ENCODE assay signal across 18 cellular contexts in genomic region chr4:26877946-26878345, GRCh38. TPM values are rescaled to one million over a fixed set of nuclear protein-coding genes. Genes with fewer than 3 reads are reported as not detected.
DNase-seq lines count a peak whose midpoint lies in the region; ATAC-seq and TF ChIP-seq lines count a peak whose summit lies in the region.
"Had no signal": no experiment of that assay in that cellular context is flagged by ENCODE, and none has a peak within 500 bp of the region (broad histone marks: within the 10 kb centered on the region; RNA-seq: fewer than 3 reads in every experiment).

No MANE protein-coding gene starts in this region.

- TF ChIP-seq CTCF in esophagus muscularis mucosa (IDR thresholded peaks at IDR 0.05) = no peak

- H3K27ac Mint-ChIP-seq in stimulated activated naive CD8-positive, alpha-beta T cell treated with anti-CD3 and anti-CD28 coated beads, Interleukin-15, Interleukin-2, amounts not matched to agents 100 ng/mL and 50 ng/mL, for 24 hours = peak overlapping the region; percentile 95
- peak overlapping the region; percentile 97 for H3K27ac Mint-ChIP-seq in activated T-helper 17 cell treated with anti-CD3 and anti-CD28 coated beads, Interleukin-2, amount 50 U/mL, for 72 hours
- peak overlapping the region; percentile 83 to 96 (median 92) for H3K27ac Mint-ChIP-seq in naive thymus-derived CD8-positive, alpha-beta T cell
- H3K27ac Mint-ChIP-seq in T-helper 2 cell treated with Interferon-gamma antibody and Interleukin-4, amounts not matched to agents 5 μg/mL and 100 μg/mL, for 36 hours = no peak overlapping the region

- no peak for TF ChIP-seq EP300 in esophagus muscularis mucosa (IDR thresholded peaks at IDR 0.05)

- DNase-seq in stimulated activated naive CD8-positive, alpha-beta T cell treated with anti-CD3 and anti-CD28 coated beads, Interleukin-15, Interleukin-2, amounts not matched to agents 100 U/mL and 50 U/mL, for 24 hours = no peak
- peak in 3 of 10 donors; percentile 24 to 35 (median 29) for DNase-seq in naive thymus-derived CD8-positive, alpha-beta T cell
- no peak for DNase-seq in HCEC 1CT
- no peak for DNase-seq in esophagus muscularis mucosa (ENCODE audit: extremely low spot score)
- no peak for DNase-seq in T-helper 2 cell treated with Interferon-gamma antibody and Interleukin-4, amounts not matched to agents 5 μg/mL and 100 μg/mL, for 36 hours (ENCODE audit: low spot score)
- DNase-seq: activated CD4-positive, alpha-beta T cell treated with anti-CD3 and anti-CD28 coated beads, Interleukin-2, amount 50 U/mL, for 48 hours; aorta; foreskin melanocyte; H7; hippocampal formation; lower lobe of right lung; MM.1S; NCI-H1436; stimulated activated CD4-positive, alpha-beta T cell treated with anti-CD3 and anti-CD28 coated beads, Interleukin-15, amount 100 ng/mL, for 24 hours; thyroid gland had no signal

- TF ChIP-seq POLR2A in esophagus muscularis mucosa (IDR thresholded peaks at IDR 0.05; ENCODE audit: low read depth) = no peak

- no peaks in the 10 kb centered on the region for H3K9me3 Mint-ChIP-seq in stimulated activated naive CD8-positive, alpha-beta T cell treated with anti-CD3 and anti-CD28 coated beads, Interleukin-15, Interleukin-2, amounts not matched to agents 100 ng/mL and 50 ng/mL, for 24 hours
- H3K9me3 Mint-ChIP-seq in activated T-helper 17 cell treated with anti-CD3 and anti-CD28 coated beads, Interleukin-2, amount 50 U/mL, for 72 hours = peaks cover 5% of the 10 kb centered on the region
- H3K9me3 Mint-ChIP-seq in naive thymus-derived CD8-positive, alpha-beta T cell = peaks cover 0 to 4% (median 2%) of the 10 kb centered on the region in 9 donors
- H3K9me3 Mint-ChIP-seq in T-helper 2 cell treated with Interferon-gamma antibody and Interleukin-4, amounts not matched to agents 5 μg/mL and 100 μg/mL, for 36 hours = peaks cover 7% of the 10 kb centered on the region

- POLR2A ChIA-PET in naive thymus-derived CD8-positive, alpha-beta T cell (lab: Charles Lee) = interaction anchor here (0.7 to 4.2 kb wide), 2 partner anchors 17 to 20 kb away, joined by 3 to 20 read pairs; partner anchors contain the start of gene STIM2

- intact Hi-C loops in esophagus muscularis mucosa (cut with DNase I) = no loop called here

- H3K27me3 ChIP-seq in esophagus muscularis mucosa = no peaks in the 10 kb centered on the region
- H3K27me3 ChIP-seq: thyroid gland had no signal

- ATAC-seq in stimulated activated naive CD8-positive, alpha-beta T cell treated with anti-CD3 and anti-CD28 coated beads, Interleukin-15, Interleukin-2, amounts not matched to agents 100 U/mL and 50 U/mL, for 24 hours = no peak
- ATAC-seq in activated T-helper 17 cell treated with anti-CD3 and anti-CD28 coated beads, Interleukin-2, amount 50 U/mL, for 72 hours (replicated peaks) = no peak
- peak; percentile 44 to 46 for ATAC-seq in naive thymus-derived CD8-positive, alpha-beta T cell

- peaks cover 92% of the 10 kb centered on the region for H3K4me1 Mint-ChIP-seq in stimulated activated naive CD8-positive, alpha-beta T cell treated with anti-CD3 and anti-CD28 coated beads, Interleukin-15, Interleukin-2, amounts not matched to agents 100 ng/mL and 50 ng/mL, for 24 hours (ENCODE audit: low read depth)
- H3K4me1 Mint-ChIP-seq in activated T-helper 17 cell treated with anti-CD3 and anti-CD28 coated beads, Interleukin-2, amount 50 U/mL, for 72 hours = peaks cover 48% of the 10 kb centered on the region
- H3K4me1 Mint-ChIP-seq in naive thymus-derived CD8-positive, alpha-beta T cell = peaks cover 27 to 94% (median 77%) of the 10 kb centered on the region in 4 donors
- peaks cover 48% of the 10 kb centered on the region for H3K4me1 Mint-ChIP-seq in T-helper 2 cell treated with Interferon-gamma antibody and Interleukin-4, amounts not matched to agents 5 μg/mL and 100 μg/mL, for 36 hours (ENCODE audit: low read depth)

- H3K27me3 Mint-ChIP-seq in stimulated activated naive CD8-positive, alpha-beta T cell treated with anti-CD3 and anti-CD28 coated beads, Interleukin-15, Interleukin-2, amounts not matched to agents 100 ng/mL and 50 ng/mL, for 24 hours = no peaks in the 10 kb centered on the region
- H3K27me3 Mint-ChIP-seq in activated T-helper 17 cell treated with anti-CD3 and anti-CD28 coated beads, Interleukin-2, amount 50 U/mL, for 72 hours = no peaks in the 10 kb centered on the region
- H3K27me3 Mint-ChIP-seq in naive thymus-derived CD8-positive, alpha-beta T cell = no peaks in the 10 kb centered on the region
- H3K27me3 Mint-ChIP-seq in T-helper 2 cell treated with Interferon-gamma antibody and Interleukin-4, amounts not matched to agents 5 μg/mL and 100 μg/mL, for 36 hours (ENCODE audit: low read depth) = no peaks in the 10 kb centered on the region

- peak overlapping the region; percentile 50 for H3K4me3 Mint-ChIP-seq in stimulated activated naive CD8-positive, alpha-beta T cell treated with anti-CD3 and anti-CD28 coated beads, Interleukin-15, Interleukin-2, amounts not matched to agents 100 ng/mL and 50 ng/mL, for 24 hours
- peak overlapping the region; percentile 88 for H3K4me3 Mint-ChIP-seq in activated T-helper 17 cell treated with anti-CD3 and anti-CD28 coated beads, Interleukin-2, amount 50 U/mL, for 72 hours
- peak overlapping the region in 8 of 10 donors; percentile 37 to 69 (median 64) for H3K4me3 Mint-ChIP-seq in naive thymus-derived CD8-positive, alpha-beta T cell
- H3K4me3 Mint-ChIP-seq in T-helper 2 cell treated with Interferon-gamma antibody and Interleukin-4, amounts not matched to agents 5 μg/mL and 100 μg/mL, for 36 hours = no peak overlapping the region

- no peaks in the 10 kb centered on the region for H3K9me3 ChIP-seq in esophagus muscularis mucosa
- H3K9me3 ChIP-seq: lower lobe of right lung, thyroid gland had no signal

- no peaks in the 10 kb centered on the region for H3K36me3 ChIP-seq in esophagus muscularis mucosa
- H3K36me3 ChIP-seq: lower lobe of right lung, thyroid gland had no signal

- 100% methylated on average over 3 of the region's 3 CpGs for WGBS in esophagus muscularis mucosa

- no peak overlapping the region for H3K4me3 ChIP-seq in esophagus muscularis mucosa
- H3K4me3 ChIP-seq: lower lobe of right lung, SK-N-MC, thyroid gland had no signal

- H3K4me1 ChIP-seq in esophagus muscularis mucosa = peaks cover 0 to 4% (median 0%) of the 10 kb centered on the region in 4 donors
- H3K4me1 ChIP-seq: lower lobe of right lung, thyroid gland had no signal

- H3K27ac ChIP-seq in esophagus muscularis mucosa (replicated peaks in 1 of 4) = no peak overlapping the region
- H3K27ac ChIP-seq: SK-N-MC, thyroid gland had no signal

- H3K36me3 Mint-ChIP-seq in stimulated activated naive CD8-positive, alpha-beta T cell treated with anti-CD3 and anti-CD28 coated beads, Interleukin-15, Interleukin-2, amounts not matched to agents 100 ng/mL and 50 ng/mL, for 24 hours (ENCODE audit: low read depth) = peaks cover 29% of the 10 kb centered on the region
- H3K36me3 Mint-ChIP-seq in activated T-helper 17 cell treated with anti-CD3 and anti-CD28 coated beads, Interleukin-2, amount 50 U/mL, for 72 hours (ENCODE audit: low read depth) = peaks cover 10% of the 10 kb centered on the region
- H3K36me3 Mint-ChIP-seq in naive thymus-derived CD8-positive, alpha-beta T cell = peaks cover 0 to 16% (median 0%) of the 10 kb centered on the region in 3 donors
- H3K36me3 Mint-ChIP-seq in T-helper 2 cell treated with Interferon-gamma antibody and Interleukin-4, amounts not matched to agents 5 μg/mL and 100 μg/mL, for 36 hours (ENCODE audit: low read depth) = peaks cover 34% of the 10 kb centered on the region

RNA-seq across cellular contexts. Expression of gene STIM2, which starts 17.3 kb away (rescaled TPM):
- total RNA-seq in activated T-helper 17 cell treated with anti-CD3 and anti-CD28 coated beads, Interleukin-2, amount 50 U/mL, for 72 hours = 10 to 100 TPM; 38.4 to 39.6 TPM
- total RNA-seq in naive thymus-derived CD8-positive, alpha-beta T cell = 100 to 1,000 TPM; 105 TPM
- polyA plus RNA-seq in naive thymus-derived CD8-positive, alpha-beta T cell = 10 to 100 TPM; 22.2 to 35.4 (median 33.0) TPM
- 10 to 100 TPM in 2 of 4 donors, 1 to 10 TPM in 2; 9.6 to 12.2 (median 10.1) TPM for total RNA-seq in esophagus muscularis mucosa

Comparison
In these comparisons a context has a peak if more than half of its experiments do, and no peak if none do; other contexts are left out.
1. ATAC-seq: peak in naive thymus-derived CD8-positive, alpha-beta T cell (2 of 2); none in stimulated activated naive CD8-positive, alpha-beta T cell treated with anti-CD3 and anti-CD28 coated beads, Interleukin-15, Interleukin-2, amounts not matched to agents 100 U/mL and 50 U/mL, for 24 hours (single experiment) and activated T-helper 17 cell treated with anti-CD3 and anti-CD28 coated beads, Interleukin-2, amount 50 U/mL, for 72 hours (single experiment).